In genomic region chr10:79445708-79446450, GRCh38 we compare ENCODE assay signal across 8 cellular contexts. TPM values are rescaled to one million over a fixed set of nuclear protein-coding genes. Genes with fewer than 3 reads are reported as not detected.
A peak's percentile ranks its signal among the peaks of the same experiment; 100 is the strongest.
DNase-seq lines count a peak whose midpoint lies in the region; ATAC-seq and TF ChIP-seq lines count a peak whose summit lies in the region.

No MANE protein-coding gene starts in this region.

- no peaks in the 10 kb centered on the region for H3K9me3 ChIP-seq in BE2C

- peaks cover 10% of the 10 kb centered on the region for H3K4me1 ChIP-seq in BE2C

- peak overlapping the region; percentile 64 for H3K27ac Mint-ChIP-seq in dendritic cell treated with granulocyte-macrophage colony-stimulating factor and Interleukin-4, amounts not matched to agents 40 ng/mL and 50 ng/mL, for 4 days

- peak overlapping the region; percentile 46 for H3K4me3 ChIP-seq in BE2C (ENCODE audit: low read depth, low read length)

- H3K27me3 Mint-ChIP-seq in dendritic cell treated with granulocyte-macrophage colony-stimulating factor and Interleukin-4, amounts not matched to agents 40 ng/mL and 50 ng/mL, for 4 days: peaks cover 32% of the 10 kb centered on the region

- no peaks in the 10 kb centered on the region for H3K36me3 Mint-ChIP-seq in dendritic cell treated with granulocyte-macrophage colony-stimulating factor and Interleukin-4, amounts not matched to agents 40 ng/mL and 50 ng/mL, for 4 days (ENCODE audit: low read depth)

- peak; percentile 94 for ATAC-seq in GM19351 (IDR thresholded peaks at IDR 0.05; ENCODE audit: unreplicated experiment)
- ATAC-seq in HG03469 (IDR thresholded peaks at IDR 0.05; ENCODE audit: unreplicated experiment): peak; percentile 93
- peak; percentile 82 for ATAC-seq in left lobe of liver

- DNase-seq in BE2C (peak; percentile 98), NCI-H69 (lab: John Stamatoyannopoulos, UW) (peak; percentile 96), left lobe of liver (ENCODE audit: low spot score) (peak; percentile 99)
- peak; percentile 84 to 87 for DNase-seq in activated CD4-positive, alpha-beta T cell treated with anti-CD3 and anti-CD28 coated beads, Interleukin-2, amount 50 U/mL, for 24 hours (ENCODE audit: low read depth in 1 of 2, low spot score in 1 of 2)
- DNase-seq in stimulated activated CD4-positive, alpha-beta T cell treated with anti-CD3 and anti-CD28 coated beads, Interleukin-1b, Interleukin-23, amount 100 ng/mL, for 48 hours: peak; percentile 91

- no peaks in the 10 kb centered on the region for H3K36me3 ChIP-seq in BE2C

- no peak for TF ChIP-seq CTCF in BE2C (IDR thresholded peaks at IDR 0.05; ENCODE audit: low read depth, low read length)

- peak overlapping the region; percentile 63 for H3K4me3 Mint-ChIP-seq in dendritic cell treated with granulocyte-macrophage colony-stimulating factor and Interleukin-4, amounts not matched to agents 40 ng/mL and 50 ng/mL, for 4 days

- peaks cover 49% of the 10 kb centered on the region for H3K4me1 Mint-ChIP-seq in dendritic cell treated with granulocyte-macrophage colony-stimulating factor and Interleukin-4, amounts not matched to agents 40 ng/mL and 50 ng/mL, for 4 days (ENCODE audit: low read depth)

- intact Hi-C loops in dendritic cell treated with granulocyte-macrophage colony-stimulating factor and Interleukin-4, amounts not matched to agents 40 ng/mL and 50 ng/mL, for 4 days (cut with micrococcal nuclease): no loop called here

- H3K27me3 ChIP-seq in BE2C: no peaks in the 10 kb centered on the region; the same call in 1 of the 2 replicates

- no peaks in the 10 kb centered on the region for H3K9me3 Mint-ChIP-seq in dendritic cell treated with granulocyte-macrophage colony-stimulating factor and Interleukin-4, amounts not matched to agents 40 ng/mL and 50 ng/mL, for 4 days

RNA-seq across cellular contexts. Expression of gene ZCCHC24, which starts 0.5 kb away (rescaled TPM):
- 5.6 TPM for polyA plus RNA-seq in BE2C (2012; ENCODE audit: insufficient read depth, insufficient read length, low read depth)
- 30.5 TPM for total RNA-seq in left lobe of liver

Comparison
In these comparisons a context has a peak if more than half of its experiments do, and no peak if none do; other contexts are left out.
1. Peak in every context shown above with its lines: DNase-seq, ATAC-seq and H3K4me3 ChIP-seq.